8 cellular contexts compared by ENCODE assay signal in the genomic region with DNA sequence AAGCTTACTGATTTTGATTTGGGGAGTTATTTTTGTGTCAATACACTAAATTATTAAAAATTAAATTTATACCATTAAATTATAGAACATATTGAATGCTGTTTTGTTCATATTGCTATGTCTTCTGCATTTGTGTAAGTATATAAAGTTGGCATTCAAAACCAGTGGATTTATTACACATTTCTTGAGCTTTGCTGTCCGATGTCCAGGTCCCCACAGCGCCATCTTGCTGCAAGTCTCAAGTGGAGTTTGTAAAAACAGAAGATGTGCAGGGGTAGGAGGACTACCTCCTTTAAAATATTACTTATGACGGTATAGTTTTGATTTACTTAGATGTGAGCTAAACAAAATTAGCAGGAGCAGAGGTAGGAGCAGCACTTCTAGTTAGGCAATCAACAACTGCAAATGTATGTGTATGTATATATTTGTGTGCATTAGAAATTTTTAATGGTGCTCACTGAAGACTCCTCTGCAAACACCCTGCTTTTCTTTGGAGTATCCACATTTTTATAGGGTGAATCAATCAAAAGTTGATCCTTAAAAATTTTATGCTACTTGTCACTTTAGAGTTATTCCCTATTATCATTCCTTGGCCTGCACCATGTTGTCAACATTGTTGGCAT. TPM values are rescaled to one million over a fixed set of nuclear protein-coding genes. Genes with fewer than 3 reads are reported as not detected.
DNase-seq lines count a peak whose midpoint lies in the region; ATAC-seq and TF ChIP-seq lines count a peak whose summit lies in the region.

No MANE protein-coding gene starts in this region.

- H3K27me3 Mint-ChIP-seq in activated T-helper 1 cell treated with anti-CD3 and anti-CD28 coated beads, Interleukin-12 subunit alpha, Interleukin-12 subunit beta, Interleukin-2, Interleukin-4 antibody, amounts not matched to agents 30 ng/mL and 10 ng/mL and 1 ng/mL, durations not matched to agents 14 hours and 24 hours and 36 hours (ENCODE audit: insufficient read depth), result no peaks in the 10 kb centered on the region

- DNase-seq in NCI-H1092 treated with DMSO at 0.1 percent for 48 hours (lab: John Stamatoyannopoulos, UW) (peak; percentile 18), NCI-H1092 (lab: John Stamatoyannopoulos, UW) (no peak), NCI-H460 (ENCODE audit: extremely low read depth, low read depth) (peak; percentile 47), globus pallidus (ENCODE audit: low spot score) (peak; percentile 66), retinal pigment epithelial cell (ENCODE audit: low read depth) (no peak), NCI-H774 (lab: John Stamatoyannopoulos, UW) (no peak)
- peak; percentile 22 for DNase-seq in activated T-helper 1 cell treated with anti-CD3 and anti-CD28 coated beads, Interleukin-12 subunit alpha, Interleukin-12 subunit beta, Interleukin-2, Interleukin-4 antibody, amounts not matched to agents 30 ng/mL and 10 ng/mL and 1 ng/mL, durations not matched to agents 14 hours and 24 hours and 36 hours (ENCODE audit: low spot score)

- intact Hi-C loops in activated T-helper 1 cell treated with anti-CD3 and anti-CD28 coated beads, Interleukin-12 subunit alpha, Interleukin-12 subunit beta, Interleukin-2, Interleukin-4 antibody, amounts not matched to agents 30 ng/mL and 10 ng/mL and 1 ng/mL, durations not matched to agents 14 hours and 24 hours and 36 hours (cut with micrococcal nuclease), result loop anchor here (1.0 kb wide), 1 partner anchor 306 kb away; no protein-coding TSS in a partner anchor

- peak; percentile 76 for TF ChIP-seq CTCF in retinal pigment epithelial cell (conservative IDR thresholded peaks at IDR 0.05; ENCODE audit: low read depth, low read length)

- H3K9me3 Mint-ChIP-seq in activated T-helper 1 cell treated with anti-CD3 and anti-CD28 coated beads, Interleukin-12 subunit alpha, Interleukin-12 subunit beta, Interleukin-2, Interleukin-4 antibody, amounts not matched to agents 30 ng/mL and 10 ng/mL and 1 ng/mL, durations not matched to agents 14 hours and 24 hours and 36 hours, result no peaks in the 10 kb centered on the region

- no peak overlapping the region for H3K4me3 Mint-ChIP-seq in activated T-helper 1 cell treated with anti-CD3 and anti-CD28 coated beads, Interleukin-12 subunit alpha, Interleukin-12 subunit beta, Interleukin-2, Interleukin-4 antibody, amounts not matched to agents 30 ng/mL and 10 ng/mL and 1 ng/mL, durations not matched to agents 14 hours and 24 hours and 36 hours

- H3K4me1 Mint-ChIP-seq in activated T-helper 1 cell treated with anti-CD3 and anti-CD28 coated beads, Interleukin-12 subunit alpha, Interleukin-12 subunit beta, Interleukin-2, Interleukin-4 antibody, amounts not matched to agents 30 ng/mL and 10 ng/mL and 1 ng/mL, durations not matched to agents 14 hours and 24 hours and 36 hours (ENCODE audit: low read depth), result peaks cover 7% of the 10 kb centered on the region

- no peak overlapping the region for H3K4me3 ChIP-seq in retinal pigment epithelial cell (ENCODE audit: low read length)

- ATAC-seq in GM21576 (IDR thresholded peaks at IDR 0.05; ENCODE audit: unreplicated experiment), result no peak

- no peak overlapping the region for H3K27ac Mint-ChIP-seq in activated T-helper 1 cell treated with anti-CD3 and anti-CD28 coated beads, Interleukin-12 subunit alpha, Interleukin-12 subunit beta, Interleukin-2, Interleukin-4 antibody, amounts not matched to agents 30 ng/mL and 10 ng/mL and 1 ng/mL, durations not matched to agents 14 hours and 24 hours and 36 hours

- peaks cover 3% of the 10 kb centered on the region for H3K36me3 Mint-ChIP-seq in activated T-helper 1 cell treated with anti-CD3 and anti-CD28 coated beads, Interleukin-12 subunit alpha, Interleukin-12 subunit beta, Interleukin-2, Interleukin-4 antibody, amounts not matched to agents 30 ng/mL and 10 ng/mL and 1 ng/mL, durations not matched to agents 14 hours and 24 hours and 36 hours (ENCODE audit: low read depth)

RNA-seq across cellular contexts. Expression of a gene that starts 37.4 kb away (rescaled TPM):
- total RNA-seq in NCI-H460 (2014; rRNA removed; shearing (Covaris generic)), result 26.1 and 26.6 TPM in 2 replicates
- 8.2 and 11.2 TPM in 2 replicates for polyA plus RNA-seq in NCI-H460 (2014; cell fraction: nucleus; rRNA removed)
- total RNA-seq in activated T-helper 1 cell treated with anti-CD3 and anti-CD28 coated beads, Interleukin-12 subunit alpha, Interleukin-12 subunit beta, Interleukin-2, Interleukin-4 antibody, amounts not matched to agents 30 ng/mL and 10 ng/mL and 1 ng/mL, durations not matched to agents 14 hours and 24 hours and 36 hours, result 9.1 and 14.1 TPM in 2 replicates

Comparison
In these comparisons a context has a peak if more than half of its experiments do, and no peak if none do; other contexts are left out.
1. DNase-seq: peak in NCI-H1092 treated with DMSO at 0.1 percent for 48 hours (single experiment), NCI-H460 (single experiment), activated T-helper 1 cell treated with anti-CD3 and anti-CD28 coated beads, Interleukin-12 subunit alpha, Interleukin-12 subunit beta, Interleukin-2, Interleukin-4 antibody, amounts not matched to agents 30 ng/mL and 10 ng/mL and 1 ng/mL, durations not matched to agents 14 hours and 24 hours and 36 hours (single experiment) and globus pallidus (single experiment); none in NCI-H1092 (single experiment), retinal pigment epithelial cell (single experiment) and NCI-H774 (single experiment).